Comparison of ENCODE assay signal across 1 cellular context in the genomic region with DNA sequence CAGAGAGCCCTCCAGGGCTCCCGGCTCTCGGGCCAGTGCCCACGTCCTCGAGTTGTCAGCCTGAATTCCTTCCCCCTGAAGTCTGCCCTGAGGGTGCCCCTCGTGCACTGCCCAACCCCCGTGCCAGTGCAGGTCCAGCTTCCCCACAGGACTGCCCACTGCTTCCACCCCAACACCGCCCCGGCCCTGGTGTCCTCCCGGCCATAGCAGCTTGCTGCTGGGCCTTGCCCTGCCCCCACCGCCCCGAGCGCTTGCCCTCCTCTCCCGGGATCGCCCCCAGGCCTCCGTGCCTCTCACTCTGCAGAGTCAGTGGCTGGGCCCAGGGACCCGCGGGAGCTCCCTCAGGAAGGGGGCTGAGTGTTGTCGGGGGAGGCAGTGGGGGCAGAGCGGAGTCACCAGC.
TF ChIP-seq lines count a peak whose summit lies in the region.

No MANE protein-coding gene starts in this region.

TF ChIP-seq in H1, 55 proteins besides CTCF, POLR2A, EP300 and RAD21 (continued from another document):
- no peak for TF ChIP-seq BCL11A (IDR thresholded peaks at IDR 0.05; ENCODE audit: low read depth in 2 of 2, low read length in 2 of 2)
- TF ChIP-seq, protein P1, sequence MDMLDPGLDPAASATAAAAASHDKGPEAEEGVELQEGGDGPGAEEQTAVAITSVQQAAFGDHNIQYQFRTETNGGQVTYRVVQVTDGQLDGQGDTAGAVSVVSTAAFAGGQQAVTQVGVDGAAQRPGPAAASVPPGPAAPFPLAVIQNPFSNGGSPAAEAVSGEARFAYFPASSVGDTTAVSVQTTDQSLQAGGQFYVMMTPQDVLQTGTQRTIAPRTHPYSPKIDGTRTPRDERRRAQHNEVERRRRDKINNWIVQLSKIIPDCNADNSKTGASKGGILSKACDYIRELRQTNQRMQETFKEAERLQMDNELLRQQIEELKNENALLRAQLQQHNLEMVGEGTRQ (IDR thresholded peaks at IDR 0.05; ENCODE audit: low read length): no peak
- TF ChIP-seq EZH2 (IDR thresholded peaks at IDR 0.05; ENCODE audit: low read depth, low read length, severe bottlenecking): no peak
- no peak for TF ChIP-seq SP1 (IDR thresholded peaks at IDR 0.05; ENCODE audit: low read depth, low read length)
TF ChIP-seq in H1: peak in this region for 0.
